In the genomic region with DNA sequence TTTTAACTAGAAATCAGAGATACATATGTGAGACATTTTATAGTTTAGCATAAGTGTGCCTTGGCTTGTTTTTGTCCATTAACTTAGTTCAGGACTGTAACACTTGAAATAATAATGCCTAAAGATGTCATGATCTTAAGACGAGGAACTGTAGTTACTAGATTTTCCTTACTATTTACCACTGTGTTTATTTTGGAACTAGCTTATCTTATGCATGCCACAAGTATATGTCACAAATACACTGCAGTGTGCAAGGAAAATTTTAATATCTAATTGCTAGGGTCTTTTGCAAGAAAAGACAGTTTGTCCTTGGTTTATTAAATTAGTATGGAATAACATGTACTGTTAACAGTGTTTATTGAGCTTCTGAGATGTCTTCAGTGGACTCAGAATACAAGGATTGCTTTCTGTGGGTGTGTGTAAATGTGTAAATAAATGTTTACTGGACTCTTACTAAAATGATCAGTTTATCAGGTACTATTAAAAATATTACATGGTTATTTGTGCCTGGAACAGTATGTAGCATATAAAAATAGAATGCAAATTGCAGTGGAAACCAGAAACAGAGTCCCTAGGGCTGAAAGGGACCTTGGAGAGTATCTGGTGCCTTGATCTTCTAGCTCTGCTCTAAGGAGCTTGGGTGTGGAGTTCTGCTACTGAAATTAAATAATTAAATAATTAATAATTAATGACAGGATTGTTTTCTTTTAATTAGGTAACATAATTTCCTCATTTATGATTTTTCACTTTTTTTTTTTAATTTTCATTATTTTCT, we compare ENCODE assay signal across 16 cellular contexts. TPM values are rescaled to one million over a fixed set of nuclear protein-coding genes. Genes with fewer than 3 reads are reported as not detected.
DNase-seq lines count a peak whose midpoint lies in the region; ATAC-seq and TF ChIP-seq lines count a peak whose summit lies in the region.
"Had no signal": no experiment of that assay in that cellular context is flagged by ENCODE, and none has a peak within 500 bp of the region (broad histone marks: within the 10 kb centered on the region; RNA-seq: fewer than 3 reads in every experiment).

No MANE protein-coding gene starts in this region.

- H3K36me3 ChIP-seq in HEK293 (ENCODE audit: control insufficient read depth in 2 of 2, insufficient read depth in 1 of 2, low read length in 2 of 2) (no peaks in the 10 kb centered on the region), lower lobe of right lung (no peaks in the 10 kb centered on the region)

- H3K27me3 ChIP-seq in lower lobe of right lung (ENCODE audit: low read depth): no peaks in the 10 kb centered on the region

- TF ChIP-seq CTCF in 22Rv1 (IDR thresholded peaks at IDR 0.05) (no peak), HEK293 (tag by site-specific recombination; IDR thresholded peaks at IDR 0.05) (no peak), coronary artery (IDR thresholded peaks at IDR 0.05) (no peak), lower lobe of right lung (IDR thresholded peaks at IDR 0.05) (no peak), GM13977 (IDR thresholded peaks at IDR 0.05; ENCODE audit: extremely low read depth, insufficient read depth, missing control alignments) (no peak)

- intact Hi-C loops in lower lobe of right lung (cut with DNase I): loop anchor here (10.0 kb wide), 1 partner anchor 87 kb away; no protein-coding TSS in a partner anchor

- CTCF ChIA-PET in HEK293 (lab: Yijun Ruan, JAX): interaction anchor here (0.6 to 3.6 kb wide), 12 partner anchors 21 to 293 kb away, joined by 3 to 37 read pairs (median 5); no protein-coding TSS in a partner anchor

- DNase-seq in coronary artery (ENCODE audit: low spot score) (no peak), lower lobe of right lung (no peak), cortex of kidney (lab: John Stamatoyannopoulos, UW) (no peak), OCI-M2 (lab: John Stamatoyannopoulos, UW; ENCODE audit: unreplicated experiment) (no peak), GM13977 (ENCODE audit: low spot score) (no peak)
- DNase-seq: activated CD4-positive, CD25-positive, alpha-beta regulatory T cell treated with anti-CD3 and anti-CD28 coated beads, Interleukin-2, amount 50 U/mL, for 72 hours; activated naive CD4-positive, alpha-beta T cell; Calu3; naive B cell; NCI-H774; SHP77; stimulated activated CD4-positive, alpha-beta T cell treated with anti-CD3 and anti-CD28 coated beads, Interleukin-1b, Interleukin-23, amount 100 ng/mL, for 48 hours; T-helper 2 cell had no signal

- H3K9me3 ChIP-seq in HEK293 (ENCODE audit: control insufficient read depth, insufficient read depth, low read depth, low read length) (no peaks in the 10 kb centered on the region), lower lobe of right lung (no peaks in the 10 kb centered on the region)

- in situ Hi-C loops in GM13977 (cut with MboI; ENCODE audit: low pct_unique_long_range_greater_than_20kb, low sequenced_read_pairs, unreplicated experiment): loop anchor here (10.0 to 25.0 kb wide), 3 partner anchors 217 to 1555 kb away; partner anchors contain the start of genes ALG10, DNM1L and YARS2

- ATAC-seq in lower lobe of right lung (peak in 1 of 2 donors; percentile 37), HG02588 (IDR thresholded peaks at IDR 0.05; ENCODE audit: unreplicated experiment) (no peak)

- POLR2A ChIA-PET in HEK293 (lab: Yijun Ruan, JAX): interaction anchor here (0.5 kb wide), 1 partner anchor 132 kb away, joined by 3 read pairs; no protein-coding TSS in a partner anchor

- H3K4me3 ChIP-seq in HEK293 (ENCODE audit: low read depth, low read length) (no peak overlapping the region), coronary artery (no peak overlapping the region), lower lobe of right lung (no peak overlapping the region)

- H3K4me1 ChIP-seq in HEK293 (ENCODE audit: control insufficient read depth, insufficient read depth, low read length) (no peaks in the 10 kb centered on the region), lower lobe of right lung (peaks cover 39% of the 10 kb centered on the region)

- H3K27ac ChIP-seq in 22Rv1 (peak overlapping the region; percentile 59), HEK293 (ENCODE audit: extremely low read depth, low read depth, low read length) (no peak overlapping the region), coronary artery (peak overlapping the region; percentile 1 to 25), lower lobe of right lung (peak overlapping the region; percentile 19)

TF ChIP-seq in HEK293, 187 proteins besides CTCF, POLR2A, EP300 and RAD21:
- TF ChIP-seq, protein P1, sequence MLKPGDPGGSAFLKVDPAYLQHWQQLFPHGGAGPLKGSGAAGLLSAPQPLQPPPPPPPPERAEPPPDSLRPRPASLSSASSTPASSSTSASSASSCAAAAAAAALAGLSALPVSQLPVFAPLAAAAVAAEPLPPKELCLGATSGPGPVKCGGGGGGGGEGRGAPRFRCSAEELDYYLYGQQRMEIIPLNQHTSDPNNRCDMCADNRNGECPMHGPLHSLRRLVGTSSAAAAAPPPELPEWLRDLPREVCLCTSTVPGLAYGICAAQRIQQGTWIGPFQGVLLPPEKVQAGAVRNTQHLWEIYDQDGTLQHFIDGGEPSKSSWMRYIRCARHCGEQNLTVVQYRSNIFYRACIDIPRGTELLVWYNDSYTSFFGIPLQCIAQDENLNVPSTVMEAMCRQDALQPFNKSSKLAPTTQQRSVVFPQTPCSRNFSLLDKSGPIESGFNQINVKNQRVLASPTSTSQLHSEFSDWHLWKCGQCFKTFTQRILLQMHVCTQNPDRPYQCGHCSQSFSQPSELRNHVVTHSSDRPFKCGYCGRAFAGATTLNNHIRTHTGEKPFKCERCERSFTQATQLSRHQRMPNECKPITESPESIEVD (tag by site-specific recombination; IDR thresholded peaks at IDR 0.05): peak; percentile 66
- TF ChIP-seq ZNF701 (tag by site-specific recombination; IDR thresholded peaks at IDR 0.05): no peak

RNA-seq across cellular contexts. Expression of gene FGD4, which starts 58.1 kb away (rescaled TPM):
- total RNA-seq in lower lobe of right lung: 55.6 TPM
